ENCODE assay signal across 24 cellular contexts in genomic region chr20:38620501-38620900, GRCh38. TPM values are rescaled to one million over a fixed set of nuclear protein-coding genes. Genes with fewer than 3 reads are reported as not detected.
"Had no signal": no experiment of that assay in that cellular context is flagged by ENCODE, and none has a peak within 500 bp of the region (broad histone marks: within the 10 kb centered on the region; RNA-seq: fewer than 3 reads in every experiment).

No MANE protein-coding gene starts in this region.

- H3K36me3 ChIP-seq: colonic mucosa, left ventricle myocardium inferior, lower lobe of right lung, ovary, right lobe of liver, suprapubic skin, thyroid gland, uterus had no signal

- H3K36me3 Mint-ChIP-seq: memory B cell; naive B cell; stimulated activated effector memory CD8-positive, alpha-beta T cell treated with anti-CD3 and anti-CD28 coated beads, Interleukin-12 subunit alpha, Interleukin-12 subunit beta, amount 100 ng/mL, for 72 hours; type B pancreatic cell had no signal

- H3K4me1 ChIP-seq: colonic mucosa, left ventricle myocardium inferior, lower lobe of right lung, right lobe of liver, suprapubic skin, uterus had no signal

- H3K4me3 ChIP-seq: colonic mucosa, hepatocyte, left ventricle myocardium inferior, lower lobe of right lung, ovary, right lobe of liver, suprapubic skin, thyroid gland, uterus had no signal

- H3K4me3 Mint-ChIP-seq: memory B cell; naive B cell; stimulated activated effector memory CD8-positive, alpha-beta T cell treated with anti-CD3 and anti-CD28 coated beads, Interleukin-12 subunit alpha, Interleukin-12 subunit beta, amount 100 ng/mL, for 72 hours; type B pancreatic cell had no signal

- H3K27ac Mint-ChIP-seq: memory B cell; stimulated activated effector memory CD8-positive, alpha-beta T cell treated with anti-CD3 and anti-CD28 coated beads, Interleukin-12 subunit alpha, Interleukin-12 subunit beta, amount 100 ng/mL, for 72 hours; type B pancreatic cell had no signal

- H3K4me1 Mint-ChIP-seq: memory B cell; naive B cell; stimulated activated effector memory CD8-positive, alpha-beta T cell treated with anti-CD3 and anti-CD28 coated beads, Interleukin-12 subunit alpha, Interleukin-12 subunit beta, amount 100 ng/mL, for 72 hours had no signal

- H3K9me3 Mint-ChIP-seq: stimulated activated effector memory CD8-positive, alpha-beta T cell treated with anti-CD3 and anti-CD28 coated beads, Interleukin-12 subunit alpha, Interleukin-12 subunit beta, amount 100 ng/mL, for 72 hours; type B pancreatic cell had no signal

- H3K4me2 ChIP-seq: hepatocyte had no signal

- H3K27ac ChIP-seq: colonic mucosa, hepatocyte, left ventricle myocardium inferior, lower lobe of right lung, ovary, right lobe of liver, suprapubic skin, thyroid gland, uterus had no signal

- H3K79me2 ChIP-seq: hepatocyte had no signal

- H3K27me3 ChIP-seq: colonic mucosa, hepatocyte, ovary, right lobe of liver, thyroid gland, uterus had no signal

- DNase-seq: colonic mucosa; dermis blood vessel endothelial cell; foreskin melanocyte; left cardiac atrium; left ventricle myocardium inferior; lower lobe of right lung; naive B cell; nucleus accumbens; ovary; right lobe of liver; stimulated activated CD4-positive, alpha-beta T cell treated with anti-CD3 and anti-CD28 coated beads, Interleukin-4, amount 100 ng/mL, for 1 hour; stimulated activated CD8-positive, alpha-beta memory T cell treated with anti-CD3 and anti-CD28 coated beads, Interleukin-4, amount 100 ng/mL, for 48 hours; stimulated activated naive CD8-positive, alpha-beta T cell treated with anti-CD3 and anti-CD28 coated beads, Interleukin-15, Interleukin-2, amounts not matched to agents 100 U/mL and 50 U/mL, for 24 hours; thyroid gland; uterus had no signal

RNA-seq across cellular contexts. Expression of gene ARHGAP40, which starts 18.9 kb away (rescaled TPM):
- total RNA-seq: colonic mucosa, dermis blood vessel endothelial cell, left cardiac atrium, left ventricle myocardium inferior, ovary, posterior vena cava had no signal
- polyA plus RNA-seq: ovary had no signal

RNA-seq across cellular contexts. Expression of gene ADIG, which starts 39.5 kb away (rescaled TPM):
- total RNA-seq: colonic mucosa, dermis blood vessel endothelial cell, hepatocyte, kidney, left cardiac atrium, left ventricle myocardium inferior, lower lobe of right lung, ovary, posterior vena cava, right lobe of liver, suprapubic skin, uterus had no signal
- polyA plus RNA-seq: esophagus, hepatocyte, neural cell, ovary had no signal
